In genomic region chr18:76494541-76495403, GRCh38 we compare ENCODE assay signal across 1 cellular context.
A peak's percentile ranks its signal among the peaks of the same experiment; 100 is the strongest.
TF ChIP-seq lines count a peak whose summit lies in the region.

Gene ZNF516 (minus strand): TSS chr18:76495242. CDS start chr18:76443054, 52,188 bp downstream.

TF ChIP-seq in HepG2, 621 proteins besides CTCF, POLR2A, EP300 and RAD21:
- TF ChIP-seq XBP1 (CRISPR knock-in tag; IDR thresholded peaks at IDR 0.05) (no peak), RBFOX2 (IDR thresholded peaks at IDR 0.05; ENCODE audit: low read depth, low read length) (peak; percentile 13), ZC3H4 (CRISPR knock-in tag; IDR thresholded peaks at IDR 0.05; ENCODE audit: borderline replicate concordance) (peak; percentile 42; the same call in 1 of the 2 replicates), ARID4A (CRISPR knock-in tag; IDR thresholded peaks at IDR 0.05; ENCODE audit: borderline replicate concordance) (peak; percentile 41; the same call in 1 of the 2 replicates), PHF8 (CRISPR knock-in tag; IDR thresholded peaks at IDR 0.05) (0 out of 2 replicates have a peak, but pooled peaks have one; percentile 37), PATZ1 (CRISPR knock-in tag; IDR thresholded peaks at IDR 0.05) (peak; percentile 83; the same call in 1 of the 2 replicates)
- TF ChIP-seq, protein P1, sequence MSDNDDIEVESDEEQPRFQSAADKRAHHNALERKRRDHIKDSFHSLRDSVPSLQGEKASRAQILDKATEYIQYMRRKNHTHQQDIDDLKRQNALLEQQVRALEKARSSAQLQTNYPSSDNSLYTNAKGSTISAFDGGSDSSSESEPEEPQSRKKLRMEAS (IDR thresholded peaks at IDR 0.05) = peak; percentile 6; the same call in 1 of the 2 replicates
- TF ChIP-seq, protein P2, sequence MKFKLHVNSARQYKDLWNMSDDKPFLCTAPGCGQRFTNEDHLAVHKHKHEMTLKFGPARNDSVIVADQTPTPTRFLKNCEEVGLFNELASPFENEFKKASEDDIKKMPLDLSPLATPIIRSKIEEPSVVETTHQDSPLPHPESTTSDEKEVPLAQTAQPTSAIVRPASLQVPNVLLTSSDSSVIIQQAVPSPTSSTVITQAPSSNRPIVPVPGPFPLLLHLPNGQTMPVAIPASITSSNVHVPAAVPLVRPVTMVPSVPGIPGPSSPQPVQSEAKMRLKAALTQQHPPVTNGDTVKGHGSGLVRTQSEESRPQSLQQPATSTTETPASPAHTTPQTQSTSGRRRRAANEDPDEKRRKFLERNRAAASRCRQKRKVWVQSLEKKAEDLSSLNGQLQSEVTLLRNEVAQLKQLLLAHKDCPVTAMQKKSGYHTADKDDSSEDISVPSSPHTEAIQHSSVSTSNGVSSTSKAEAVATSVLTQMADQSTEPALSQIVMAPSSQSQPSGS (CRISPR knock-in tag; IDR thresholded peaks at IDR 0.05) = no peak
